15 cellular contexts compared by ENCODE assay signal in genomic region chr2:7725850-7726242, GRCh38.
DNase-seq lines count a peak whose midpoint lies in the region; ATAC-seq and TF ChIP-seq lines count a peak whose summit lies in the region.
"Had no signal": no experiment of that assay in that cellular context is flagged by ENCODE, and none has a peak within 500 bp of the region (broad histone marks: within the 10 kb centered on the region; RNA-seq: fewer than 3 reads in every experiment).

No MANE protein-coding gene starts in this region.

- no peaks in the 10 kb centered on the region for H3K27me3 Mint-ChIP-seq in activated naive CD4-positive, alpha-beta T cell treated with anti-CD3 and anti-CD28 coated beads, Interleukin-2, amount 10 ng/mL, durations not matched to agents 7 days and 5 days
- no peaks in the 10 kb centered on the region for H3K27me3 Mint-ChIP-seq in activated CD8-positive, alpha-beta T cell treated with anti-CD3 and anti-CD28 coated beads for 36 hours
- H3K27me3 Mint-ChIP-seq: activated B cell treated with CpG ODN at 0.5 μM for 24 hours had no signal

- H3K36me3 Mint-ChIP-seq in activated naive CD4-positive, alpha-beta T cell treated with anti-CD3 and anti-CD28 coated beads, Interleukin-2, amount 10 ng/mL, durations not matched to agents 7 days and 5 days, result peaks cover 8% of the 10 kb centered on the region
- H3K36me3 Mint-ChIP-seq in activated naive CD4-positive, alpha-beta T cell treated with anti-CD3 and anti-CD28 coated beads, Interleukin-2, amount 50 U/mL, for 72 hours, result peaks cover 0 to 6% of the 10 kb centered on the region in 2 donors
- peaks cover 47% of the 10 kb centered on the region for H3K36me3 Mint-ChIP-seq in activated CD8-positive, alpha-beta T cell treated with anti-CD3 and anti-CD28 coated beads for 36 hours (ENCODE audit: low read depth)

- H3K4me3 ChIP-seq in esophagus squamous epithelium (peak overlapping the region in 3 of 4 donors; percentile 0 to 9 (median 5)), thymus (ENCODE audit: low read length) (no peak overlapping the region), right atrium auricular region (no peak overlapping the region)
- H3K4me3 ChIP-seq: hepatocyte had no signal

- DNase-seq in activated naive CD4-positive, alpha-beta T cell treated with anti-CD3 and anti-CD28 coated beads, Interleukin-2, amount 10 ng/mL, durations not matched to agents 7 days and 5 days, result no peak
- no peak for DNase-seq in activated naive CD4-positive, alpha-beta T cell treated with anti-CD3 and anti-CD28 coated beads, Interleukin-2, amount 50 U/mL, for 72 hours (ENCODE audit: low spot score in 2 of 2)
- no peak for DNase-seq in activated CD8-positive, alpha-beta T cell treated with anti-CD3 and anti-CD28 coated beads for 36 hours
- DNase-seq in esophagus squamous epithelium (lab: John Stamatoyannopoulos, UW) (no peak), right atrium auricular region (ENCODE audit: low spot score) (no peak), LoVo (ENCODE audit: low spot score) (no peak)
- DNase-seq: activated B cell treated with CpG ODN at 0.5 μM for 24 hours; effector CD4-positive, alpha-beta T cell; kidney glomerular epithelial cell; NCI-H1092; posterior cingulate gyrus; stimulated activated CD4-positive, alpha-beta T cell treated with anti-CD3 and anti-CD28 coated beads, Interleukin-12 subunit alpha, Interleukin-12 subunit beta, amount 100 ng/mL, for 4 hours had no signal

- H3K9me3 ChIP-seq in esophagus squamous epithelium, result no peaks in the 10 kb centered on the region
- no peaks in the 10 kb centered on the region for H3K9me3 ChIP-seq in thymus (ENCODE audit: control insufficient read depth)
- no peaks in the 10 kb centered on the region for H3K9me3 ChIP-seq in right atrium auricular region

- WGBS in esophagus squamous epithelium, 2 donors, result 63 to 84% methylated on average over 1 of the region's 1 CpG
- 84% methylated on average over 1 of the region's 1 CpG for WGBS in thymus

- H3K36me3 ChIP-seq in esophagus squamous epithelium (no peaks in the 10 kb centered on the region), thymus (ENCODE audit: control insufficient read depth, insufficient read depth) (no peaks in the 10 kb centered on the region), right atrium auricular region (no peaks in the 10 kb centered on the region)

- H3K4me1 ChIP-seq in esophagus squamous epithelium (peaks cover 0 to 5% (median 0%) of the 10 kb centered on the region in 3 donors), thymus (ENCODE audit: control insufficient read depth, insufficient read depth, low read length) (no peaks in the 10 kb centered on the region), right atrium auricular region (no peaks in the 10 kb centered on the region)

- H3K4me3 Mint-ChIP-seq in activated naive CD4-positive, alpha-beta T cell treated with anti-CD3 and anti-CD28 coated beads, Interleukin-2, amount 10 ng/mL, durations not matched to agents 7 days and 5 days, result peak overlapping the region; percentile 66
- H3K4me3 Mint-ChIP-seq in activated CD8-positive, alpha-beta T cell treated with anti-CD3 and anti-CD28 coated beads for 36 hours, result peak overlapping the region; percentile 81
- H3K4me3 Mint-ChIP-seq: activated B cell treated with CpG ODN at 0.5 μM for 24 hours had no signal

- H3K9me3 Mint-ChIP-seq in activated naive CD4-positive, alpha-beta T cell treated with anti-CD3 and anti-CD28 coated beads, Interleukin-2, amount 10 ng/mL, durations not matched to agents 7 days and 5 days, result no peaks in the 10 kb centered on the region
- H3K9me3 Mint-ChIP-seq in activated naive CD4-positive, alpha-beta T cell treated with anti-CD3 and anti-CD28 coated beads, Interleukin-2, amount 50 U/mL, for 72 hours, result no peaks in the 10 kb centered on the region
- no peaks in the 10 kb centered on the region for H3K9me3 Mint-ChIP-seq in activated CD8-positive, alpha-beta T cell treated with anti-CD3 and anti-CD28 coated beads for 36 hours
- H3K9me3 Mint-ChIP-seq: activated B cell treated with CpG ODN at 0.5 μM for 24 hours had no signal

- CTCF ChIA-PET in activated naive CD4-positive, alpha-beta T cell treated with anti-CD3 and anti-CD28 coated beads, Interleukin-2, amount 10 ng/mL, durations not matched to agents 7 days and 5 days (lab: Charles Lee), result interaction anchor here (0.8 to 2.0 kb wide), 4 partner anchors 21 to 297 kb away, joined by 3 to 12 read pairs (median 4); no protein-coding TSS in a partner anchor
- CTCF ChIA-PET in activated CD8-positive, alpha-beta T cell treated with anti-CD3 and anti-CD28 coated beads for 36 hours (lab: Charles Lee), result interaction anchor here (0.8 to 5.1 kb wide), 11 partner anchors 13 to 299 kb away, joined by 3 to 29 read pairs (median 4); no protein-coding TSS in a partner anchor

- H3K27ac ChIP-seq in esophagus squamous epithelium (peak overlapping the region in 1 of 4 donors; percentile 37), thymus (ENCODE audit: low read depth) (peak overlapping the region; percentile 47), right atrium auricular region (no peak overlapping the region)
- H3K27ac ChIP-seq: hepatocyte had no signal

- no peak for TF ChIP-seq CTCF in activated CD8-positive, alpha-beta T cell treated with anti-CD3 and anti-CD28 coated beads for 36 hours (IDR thresholded peaks at IDR 0.05)
- TF ChIP-seq CTCF in esophagus squamous epithelium (IDR thresholded peaks at IDR 0.05) (no peak), right atrium auricular region (IDR thresholded peaks at IDR 0.05) (no peak)

- intact Hi-C loops in activated CD8-positive, alpha-beta T cell treated with anti-CD3 and anti-CD28 coated beads for 36 hours (cut with micrococcal nuclease), result loop anchor here (5.0 to 10.0 kb wide), 3 partner anchors 54 to 959 kb away; partner anchors contain the start of gene ID2
- intact Hi-C loops in esophagus squamous epithelium (cut with DNase I), result no loop called here

- H3K27ac Mint-ChIP-seq in activated naive CD4-positive, alpha-beta T cell treated with anti-CD3 and anti-CD28 coated beads, Interleukin-2, amount 10 ng/mL, durations not matched to agents 7 days and 5 days, result peak overlapping the region; percentile 90
- peak overlapping the region in 1 of 2 donors; percentile 32 for H3K27ac Mint-ChIP-seq in activated naive CD4-positive, alpha-beta T cell treated with anti-CD3 and anti-CD28 coated beads, Interleukin-2, amount 50 U/mL, for 72 hours
- peak overlapping the region; percentile 90 for H3K27ac Mint-ChIP-seq in activated CD8-positive, alpha-beta T cell treated with anti-CD3 and anti-CD28 coated beads for 36 hours
- H3K27ac Mint-ChIP-seq: activated B cell treated with CpG ODN at 0.5 μM for 24 hours had no signal

- POLR2A ChIA-PET in activated CD8-positive, alpha-beta T cell treated with anti-CD3 and anti-CD28 coated beads for 36 hours (lab: Charles Lee), result interaction anchor here (0.5 to 6.4 kb wide), 26 partner anchors 13 to 959 kb away, joined by 3 to 37 read pairs (median 5); partner anchors contain the start of gene ID2

- H3K27me3 ChIP-seq in esophagus squamous epithelium (peaks cover 0 to 13% (median 0%) of the 10 kb centered on the region in 4 donors), thymus (ENCODE audit: control insufficient read depth, insufficient read depth) (no peaks in the 10 kb centered on the region), right atrium auricular region (no peaks in the 10 kb centered on the region)
- H3K27me3 ChIP-seq: hepatocyte had no signal

- ATAC-seq in activated naive CD4-positive, alpha-beta T cell treated with anti-CD3 and anti-CD28 coated beads, Interleukin-2, amount 50 U/mL, for 72 hours, result no peak
- ATAC-seq in activated CD8-positive, alpha-beta T cell treated with anti-CD3 and anti-CD28 coated beads for 36 hours, result no peak
- ATAC-seq in HG03175 (IDR thresholded peaks at IDR 0.05; ENCODE audit: unreplicated experiment), result no peak

- peaks cover 41% of the 10 kb centered on the region for H3K4me1 Mint-ChIP-seq in activated naive CD4-positive, alpha-beta T cell treated with anti-CD3 and anti-CD28 coated beads, Interleukin-2, amount 10 ng/mL, durations not matched to agents 7 days and 5 days
- peaks cover 39% of the 10 kb centered on the region for H3K4me1 Mint-ChIP-seq in activated CD8-positive, alpha-beta T cell treated with anti-CD3 and anti-CD28 coated beads for 36 hours (ENCODE audit: low read depth)
- H3K4me1 Mint-ChIP-seq: activated B cell treated with CpG ODN at 0.5 μM for 24 hours had no signal

- TF ChIP-seq POLR2A in esophagus squamous epithelium (IDR thresholded peaks at IDR 0.05), result no peak

Comparison
In these comparisons a context has a peak if more than half of its experiments do, and no peak if none do; other contexts are left out.
1. H3K4me3 ChIP-seq: peak in esophagus squamous epithelium (3 of 4); none in thymus (single experiment) and right atrium auricular region (0 of 2).